ENCODE assay signal across 8 cellular contexts in the genomic region with DNA sequence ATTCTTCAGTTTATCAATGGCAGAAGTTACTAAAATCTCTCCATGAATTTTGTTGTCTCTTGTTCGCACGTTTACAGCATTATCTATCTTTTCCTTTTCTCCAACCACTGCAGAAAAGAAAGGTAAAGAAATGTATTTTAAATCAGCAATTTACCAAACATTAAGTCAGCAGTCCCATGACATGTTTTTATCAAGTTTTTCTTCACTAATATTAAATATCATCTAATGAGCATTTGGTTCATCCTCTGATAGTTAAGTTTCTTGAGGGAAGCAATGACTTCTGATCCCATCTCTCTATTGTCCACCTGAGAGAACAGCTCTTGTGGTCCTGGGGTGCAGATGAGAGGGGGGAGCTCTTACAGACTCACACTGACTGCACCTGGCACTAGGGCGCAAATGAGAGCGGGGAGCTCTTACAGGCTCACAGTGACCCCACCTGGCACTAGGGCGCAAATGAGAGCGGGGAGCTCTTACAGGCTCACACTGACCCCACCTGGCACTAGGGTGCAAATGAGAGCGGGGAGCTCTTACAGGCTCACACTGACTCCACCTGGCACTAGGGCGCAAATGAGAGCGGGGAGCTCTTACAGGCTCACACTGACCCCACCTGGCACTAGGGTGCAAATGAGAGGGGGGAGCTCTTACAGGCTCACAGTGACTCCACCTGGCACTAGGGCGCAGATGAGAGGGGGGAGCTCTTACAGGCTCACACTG. TPM values are rescaled to one million over a fixed set of nuclear protein-coding genes. Genes with fewer than 3 reads are reported as not detected.
DNase-seq lines count a peak whose midpoint lies in the region; ATAC-seq, FAIRE-seq and TF ChIP-seq lines count a peak whose summit lies in the region.
"Not testable (repeated sequence)": the region's sequence is repeated elsewhere in the genome, so short reads cannot be mapped to it uniquely, and the experiment has no call there.

No MANE protein-coding gene starts in this region.

- not testable (repeated sequence) for H3K9me1 ChIP-seq in K562 (ENCODE audit: control insufficient read depth, insufficient read depth, low read length)

- CTCF ChIA-PET in A673 (lab: Charles Lee) = interaction anchor here (0.6 to 0.7 kb wide), 3 partner anchors 18 to 357 kb away, joined by 3 read pairs; no protein-coding TSS in a partner anchor
- CTCF ChIA-PET in activated CD8-positive, alpha-beta memory T cell treated with anti-CD3 and anti-CD28 coated beads, Interleukin-2, amount 10 ng/mL, durations not matched to agents 7 days and 5 days (lab: Charles Lee) = interaction anchor here (1.2 to 6.5 kb wide), 4 partner anchors 13 to 359 kb away, joined by 3 to 37 read pairs (median 8); a partner anchor contains a TSS
- CTCF ChIA-PET in K562 (lab: Yijun Ruan, JAX; ENCODE audit: low intra/inter-chr PET ratio) = not testable (repeated sequence)

- not testable (repeated sequence) for FAIRE-seq in K562 (lab: Jason Lieb, UNC)

- H3K79me2 ChIP-seq in DOHH2 (ENCODE audit: control insufficient read depth, low read length) = peaks cover 34% of the 10 kb centered on the region
- peaks cover 38% of the 10 kb centered on the region for H3K79me2 ChIP-seq in K562 (ENCODE audit: control insufficient read depth, insufficient read depth, low read length)

- TF ChIP-seq EP300 in K562 (IDR thresholded peaks at IDR 0.05; ENCODE audit: low read length) = not testable (repeated sequence)

- H3K4me1 Mint-ChIP-seq in activated CD8-positive, alpha-beta memory T cell treated with anti-CD3 and anti-CD28 coated beads, Interleukin-2, amount 10 ng/mL, durations not matched to agents 7 days and 5 days = peaks cover 31% of the 10 kb centered on the region
- H3K4me1 Mint-ChIP-seq in natural killer cell treated with Interleukin-12 subunit alpha and Interleukin-12 subunit beta and Interleukin-15 and Interleukin-18, amount 100 ng/mL, for 72 hours (ENCODE audit: low read depth in 2 of 2) = peaks cover 14 to 19% of the 10 kb centered on the region in 2 donors

- not testable (repeated sequence) for BruUV-seq in A673 (replicated peaks; lab: Mats Ljungman, UMichigan); K562 (replicated peaks; lab: Mats Ljungman, UMichigan)

- POLR2A ChIA-PET in A673 (lab: Charles Lee; ENCODE audit: low non-redundant PET) = interaction anchor here (0.6 kb wide), 1 partner anchor 354 kb away, joined by 6 read pairs; no protein-coding TSS in a partner anchor
- POLR2A ChIA-PET in K562 (lab: Yijun Ruan, JAX) = interaction anchor here (0.6 kb wide), 1 partner anchor 14 kb away, joined by 4 read pairs; no protein-coding TSS in a partner anchor

- TF ChIP-seq POLR2A in K562 (conservative IDR thresholded peaks at IDR 0.05) = not testable (repeated sequence)

- not testable (repeated sequence) for H2AFZ ChIP-seq in K562 (ENCODE audit: low read depth, low read length)

- not testable (repeated sequence) for H3K9ac ChIP-seq in K562 (ENCODE audit: insufficient read depth in 1 of 2, low read depth in 2 of 2, low read length in 2 of 2)

- peak overlapping the region; percentile 65 for H3K27ac Mint-ChIP-seq in activated CD8-positive, alpha-beta memory T cell treated with anti-CD3 and anti-CD28 coated beads, Interleukin-2, amount 10 ng/mL, durations not matched to agents 7 days and 5 days
- H3K27ac Mint-ChIP-seq in natural killer cell treated with Interleukin-12 subunit alpha and Interleukin-12 subunit beta and Interleukin-15 and Interleukin-18, amount 100 ng/mL, for 72 hours = peak overlapping the region; percentile 78 to 84

- H3K36me3 Mint-ChIP-seq in activated CD8-positive, alpha-beta memory T cell treated with anti-CD3 and anti-CD28 coated beads, Interleukin-2, amount 10 ng/mL, durations not matched to agents 7 days and 5 days; natural killer cell treated with Interleukin-12 subunit alpha and Interleukin-12 subunit beta and Interleukin-15 and Interleukin-18, amount 100 ng/mL, for 72 hours: not testable (repeated sequence)

- H3K9me3 ChIP-seq in A673 (ENCODE audit: low read depth, low read length, poor library complexity, severe bottlenecking); DOHH2 (ENCODE audit: control insufficient read depth, insufficient read depth, low read length); K562 (replicated peaks; ENCODE audit: control insufficient read depth, insufficient read depth, low read depth, low read length): not testable (repeated sequence)

- H3K4me2 ChIP-seq in DOHH2 (ENCODE audit: low read length); K562 (ENCODE audit: insufficient read depth, low read length): not testable (repeated sequence)

- H3K4me3 Mint-ChIP-seq in activated CD8-positive, alpha-beta memory T cell treated with anti-CD3 and anti-CD28 coated beads, Interleukin-2, amount 10 ng/mL, durations not matched to agents 7 days and 5 days = not testable (repeated sequence)
- peak overlapping the region; percentile 3 for H3K4me3 Mint-ChIP-seq in natural killer cell treated with Interleukin-12 subunit alpha and Interleukin-12 subunit beta and Interleukin-15 and Interleukin-18, amount 100 ng/mL, for 72 hours

- not testable (repeated sequence) for H3K27ac ChIP-seq in A673 (ENCODE audit: low read depth, low read length, poor library complexity, severe bottlenecking); DOHH2 (ENCODE audit: low read depth, low read length); HL-60 (replicated peaks); K562 (ENCODE audit: extremely low read depth, low read depth, low read length)

- peaks cover 18% of the 10 kb centered on the region for H3F3A ChIP-seq in DOHH2 (ENCODE audit: control insufficient read depth, insufficient read depth)

- not testable (repeated sequence) for H3K36me3 ChIP-seq in A673 (ENCODE audit: insufficient read depth, low read length, poor library complexity, severe bottlenecking)
- H3K36me3 ChIP-seq in DOHH2 (ENCODE audit: control insufficient read depth, low read length) = peaks cover 20% of the 10 kb centered on the region
- H3K36me3 ChIP-seq in K562 (ENCODE audit: control insufficient read depth, insufficient read depth, low read length) = peaks cover 21% of the 10 kb centered on the region

- not testable (repeated sequence) for H3K9me2 ChIP-seq in DOHH2 (replicated peaks; ENCODE audit: control insufficient read depth, low read length)

- ATAC-seq in activated CD8-positive, alpha-beta memory T cell treated with anti-CD3 and anti-CD28 coated beads, Interleukin-2, amount 10 ng/mL, durations not matched to agents 7 days and 5 days; K562; natural killer cell treated with Interleukin-12 subunit alpha and Interleukin-12 subunit beta and Interleukin-15 and Interleukin-18, amount 100 ng/mL, for 72 hours: not testable (repeated sequence)

- H3K27me3 ChIP-seq in A673 (replicated peaks; ENCODE audit: insufficient read depth, low read depth, low read length, poor library complexity); DOHH2 (ENCODE audit: control insufficient read depth, low read length); HL-60 (ENCODE audit: insufficient read depth, poor library complexity, severe bottlenecking); K562 (ENCODE audit: control insufficient read depth in 2 of 2, insufficient read depth in 2 of 2, low read length in 2 of 2): not testable (repeated sequence)

- TF ChIP-seq CTCF in A673 (conservative IDR thresholded peaks at IDR 0.05; ENCODE audit: low read depth, low read length) (peak; percentile 44), DOHH2 (IDR thresholded peaks at IDR 0.05; ENCODE audit: low read depth, low read length, poor library complexity, severe bottlenecking) (peak; percentile 70), HL-60 (IDR thresholded peaks at IDR 0.05; ENCODE audit: insufficient read depth, low read length) (peak; percentile 39), K562 (IDR thresholded peaks at IDR 0.05 in 2 of 3, conservative IDR thresholded peaks at IDR 0.05 in 1 of 3; ENCODE audit: insufficient read depth in 2 of 3, low read depth in 1 of 3, low read length in 3 of 3) (peak; percentile 36 to 90 (median 62); a peak in 4 of 6 replicates)

- not testable (repeated sequence) for H3K9me3 Mint-ChIP-seq in activated CD8-positive, alpha-beta memory T cell treated with anti-CD3 and anti-CD28 coated beads, Interleukin-2, amount 10 ng/mL, durations not matched to agents 7 days and 5 days (ENCODE audit: low read depth); natural killer cell treated with Interleukin-12 subunit alpha and Interleukin-12 subunit beta and Interleukin-15 and Interleukin-18, amount 100 ng/mL, for 72 hours

- not testable (repeated sequence) for DNase-seq in A673 (ENCODE audit: low spot score); activated CD8-positive, alpha-beta memory T cell treated with anti-CD3 and anti-CD28 coated beads, Interleukin-2, amount 10 ng/mL, durations not matched to agents 7 days and 5 days; K562 (ENCODE audit: extremely low read depth in 1 of 4, low spot score in 3 of 4); natural killer cell treated with Interleukin-12 subunit alpha and Interleukin-12 subunit beta and Interleukin-15 and Interleukin-18, amount 100 ng/mL, for 72 hours (ENCODE audit: low spot score)
- peak; percentile 57 to 82 for DNase-seq in HL-60 (ENCODE audit: low read depth in 1 of 2, low spot score in 1 of 2)
- peak; percentile 63 for DNase-seq in NK-92 treated with Interleukin-12 subunit alpha and Interleukin-12 subunit beta, amount 100 ng/mL, for 24 hours (lab: John Stamatoyannopoulos, UW)
- DNase-seq in SW480 (ENCODE audit: low spot score) = peak; percentile 14

- 0 out of 4 replicates have a peak, but pooled peaks of 1 of the 2 experiments have one; percentile 3 for TF ChIP-seq RAD21 in K562 (CRISPR knock-in tag; conservative IDR thresholded peaks at IDR 0.05 in 1 of 2, IDR thresholded peaks at IDR 0.05 in 1 of 2)

- intact Hi-C loops in A673 (cut with micrococcal nuclease; ENCODE audit: unreplicated experiment) = not testable (repeated sequence)
- intact Hi-C loops in K562 (cut with micrococcal nuclease) = loop anchor here (5.0 kb wide), 1 partner anchor 118 kb away; no protein-coding TSS in a partner anchor

- WGBS in K562 (ENCODE audit: insufficient coverage, low coverage, missing lambda C conversion rate) = 91% methylated on average over 5 of the region's 10 CpGs

- peaks cover 12% of the 10 kb centered on the region; the same call in 1 of the 2 replicates for H4K20me1 ChIP-seq in DOHH2 (ENCODE audit: control insufficient read depth, insufficient read depth, low read depth, low read length)
- H4K20me1 ChIP-seq in K562 (replicated peaks; ENCODE audit: control insufficient read depth, insufficient read depth, low read length) = not testable (repeated sequence)

- in situ Hi-C loops in K562 (cut with MboI) = loop anchor here (5.0 kb wide), 1 partner anchor 362 kb away; no protein-coding TSS in a partner anchor

- H3K4me1 ChIP-seq in A673 (ENCODE audit: insufficient read depth, low read length, poor library complexity, severe bottlenecking) (peaks cover 24% of the 10 kb centered on the region), DOHH2 (ENCODE audit: control insufficient read depth, low read length) (peaks cover 32% of the 10 kb centered on the region), K562 (replicated peaks in 1 of 2; ENCODE audit: control insufficient read depth in 2 of 2, insufficient read depth in 2 of 2, low read length in 2 of 2) (peaks cover 18 to 21% of the 10 kb centered on the region in 2 experiments)

- not testable (repeated sequence) for H3K27me3 Mint-ChIP-seq in activated CD8-positive, alpha-beta memory T cell treated with anti-CD3 and anti-CD28 coated beads, Interleukin-2, amount 10 ng/mL, durations not matched to agents 7 days and 5 days; natural killer cell treated with Interleukin-12 subunit alpha and Interleukin-12 subunit beta and Interleukin-15 and Interleukin-18, amount 100 ng/mL, for 72 hours

- not testable (repeated sequence) for H3K4me3 ChIP-seq in A673 (ENCODE audit: low read depth, low read length, poor library complexity, severe bottlenecking); DOHH2 (ENCODE audit: low read length); HL-60 (replicated peaks; ENCODE audit: insufficient read depth, low read length); K562

RNA-seq across cellular contexts. Expression of a gene that starts 2.6 kb away (rescaled TPM):
- total RNA-seq in A673 (2021) (49.4 and 50.7 TPM in 2 replicates), K562 (2014; rRNA removed) (16.5 and 23.5 TPM in 2 replicates), K562 (2014; rRNA removed; fragmentation: Illumina TruSeq; extraction: Trizol) (31.3 and 32.4 TPM in 2 replicates), K562 (2015; rRNA removed; fragmentation: Illumina TruSeq; extraction: Trizol) (34.1 and 34.9 TPM in 2 replicates), K562 (2021) (27.4 and 28.9 TPM in 2 replicates)
- total RNA-seq in activated CD8-positive, alpha-beta memory T cell treated with anti-CD3 and anti-CD28 coated beads, Interleukin-2, amount 10 ng/mL, durations not matched to agents 7 days and 5 days = 10 to 100 TPM; 43.2 to 51.6 TPM
- total RNA-seq in K562 (2011; cell fraction: chromatin; rRNA removed; ENCODE audit: low replicate concordance) = 75.4 and 111 TPM in 2 replicates
- 93.2 and 100 TPM in 2 replicates for total RNA-seq in K562 (2011; cell fraction: nucleolus; rRNA removed)
- 121 and 152 TPM in 2 replicates for total RNA-seq in K562 (2011; cell fraction: nucleoplasm; rRNA removed)
- polyA plus RNA-seq in K562 (2011; rRNA removed) (59.5 and 61.0 TPM in 2 replicates), K562 (2014; fragmentation: Illumina TruSeq; extraction: Trizol) (25.3 and 26.8 TPM in 2 replicates), K562 (2014; fragmentation: Nextera tagmentation; extraction: Ambion mirVana) (10 to 100 TPM; 59.2 to 67.9 TPM), K562 (2014; rRNA removed) (27.9 and 28.2 TPM in 2 replicates)
- polyA plus RNA-seq in K562 (2011; cell fraction: cytosol; rRNA removed) = 33.6 and 42.8 TPM in 2 replicates
- polyA plus RNA-seq in K562 (2011; cell fraction: nucleus; rRNA removed) = 58.3 and 77.8 TPM in 2 replicates
- polyA plus RNA-seq in K562 (2012) = 22.2 and 31.4 TPM in 2 replicates
- polyA minus RNA-seq in K562 (2011; rRNA and poly(A)+ RNA removed) = 50.4 and 52.1 TPM in 2 replicates
- 20.9 and 28.2 TPM in 2 replicates for polyA minus RNA-seq in K562 (2011; cell fraction: cytosol; rRNA and poly(A)+ RNA removed)
- 67.7 and 82.9 TPM in 2 replicates for polyA minus RNA-seq in K562 (2011; cell fraction: nucleus; rRNA and poly(A)+ RNA removed)
- 10 to 100 TPM; 48.0 to 49.6 TPM for total RNA-seq in natural killer cell treated with Interleukin-12 subunit alpha and Interleukin-12 subunit beta and Interleukin-15 and Interleukin-18, amount 100 ng/mL, for 72 hours
